7 cellular contexts compared by ENCODE assay signal in genomic region chr17:20851630-20852540, GRCh38.
DNase-seq lines count a peak whose midpoint lies in the region; ATAC-seq, FAIRE-seq and TF ChIP-seq lines count a peak whose summit lies in the region.
"Not testable (repeated sequence)": the region's sequence is repeated elsewhere in the genome, so short reads cannot be mapped to it uniquely, and the experiment has no call there.

No MANE protein-coding gene starts in this region.

- peaks cover 29% of the 10 kb centered on the region for H3K27me3 Mint-ChIP-seq in activated CD4-positive, alpha-beta T cell treated with anti-CD3 and anti-CD28 coated beads, Interleukin-2, amount 10 ng/mL, durations not matched to agents 24 days and 14 days

- intact Hi-C loops in activated CD4-positive, alpha-beta T cell treated with anti-CD3 and anti-CD28 coated beads, Interleukin-2, amount 10 ng/mL, durations not matched to agents 24 days and 14 days (cut with micrococcal nuclease); breast epithelium (cut with DNase I; ENCODE audit: low total_unique reads); heart left ventricle (cut with DNase I): not testable (repeated sequence)

- H3K36me3 ChIP-seq in breast epithelium; heart left ventricle; muscle layer of duodenum (ENCODE audit: control insufficient read depth in 1 of 2, insufficient read depth in 2 of 2, low read length in 2 of 2): not testable (repeated sequence)

- FAIRE-seq in H54 (lab: Jason Lieb, UNC), result peak; percentile 6

- DNase-seq in H54 (ENCODE audit: insufficient read length, low spot score); activated CD4-positive, alpha-beta T cell treated with anti-CD3 and anti-CD28 coated beads, Interleukin-2, amount 10 ng/mL, durations not matched to agents 24 days and 14 days; breast epithelium (ENCODE audit: low spot score in 2 of 2); heart left ventricle: not testable (repeated sequence)
- DNase-seq in NCI-H446 (lab: John Stamatoyannopoulos, UW) (peak; percentile 12 to 58), skeletal muscle cell (ENCODE audit: low read depth) (peak; percentile 13)

- peak overlapping the region in 2 of 3 donors; percentile 23 to 52 for H3K4me3 ChIP-seq in breast epithelium
- peak overlapping the region in 10 of 12 donors; percentile 7 to 51 (median 34) for H3K4me3 ChIP-seq in heart left ventricle
- H3K4me3 ChIP-seq in muscle layer of duodenum (ENCODE audit: low read depth in 1 of 2, low read length in 2 of 2), result peak overlapping the region; percentile 37 to 58
- peak overlapping the region; percentile 31 for H3K4me3 ChIP-seq in skeletal muscle cell (ENCODE audit: low read depth, low read length)

- H3K4me1 Mint-ChIP-seq in activated CD4-positive, alpha-beta T cell treated with anti-CD3 and anti-CD28 coated beads, Interleukin-2, amount 10 ng/mL, durations not matched to agents 24 days and 14 days, result not testable (repeated sequence)

- not testable (repeated sequence) for TF ChIP-seq POLR2A in H54 (IDR thresholded peaks at IDR 0.05; ENCODE audit: low read depth, low read length); breast epithelium (IDR thresholded peaks at IDR 0.05); heart left ventricle (IDR thresholded peaks at IDR 0.05)

- H3K27ac ChIP-seq in breast epithelium; muscle layer of duodenum (ENCODE audit: low read length): not testable (repeated sequence)
- H3K27ac ChIP-seq in heart left ventricle, result peak overlapping the region in 1 of 12 donors; percentile 24

- not testable (repeated sequence) for H3K27ac Mint-ChIP-seq in activated CD4-positive, alpha-beta T cell treated with anti-CD3 and anti-CD28 coated beads, Interleukin-2, amount 10 ng/mL, durations not matched to agents 24 days and 14 days

- H3K27me3 ChIP-seq in breast epithelium (peaks cover 0 to 41% of the 10 kb centered on the region in 2 donors), heart left ventricle (peaks cover 0 to 55% (median 32%) of the 10 kb centered on the region in 9 donors)
- H3K27me3 ChIP-seq in muscle layer of duodenum (ENCODE audit: low read depth, low read length), result not testable (repeated sequence)

- not testable (repeated sequence) for TF ChIP-seq CTCF in breast epithelium (IDR thresholded peaks at IDR 0.05); heart left ventricle (IDR thresholded peaks at IDR 0.05)

- WGBS in heart left ventricle, 4 donors, result 3 to 5% (median 3%) methylated on average over 28 to 32 of the region's 32 CpGs

- not testable (repeated sequence) for H3K9me3 ChIP-seq in breast epithelium; heart left ventricle; muscle layer of duodenum (ENCODE audit: control insufficient read depth in 1 of 2, low read length in 2 of 2)

- not testable (repeated sequence) for H3K36me3 Mint-ChIP-seq in activated CD4-positive, alpha-beta T cell treated with anti-CD3 and anti-CD28 coated beads, Interleukin-2, amount 10 ng/mL, durations not matched to agents 24 days and 14 days (ENCODE audit: low read depth)

- H3K9me3 Mint-ChIP-seq in activated CD4-positive, alpha-beta T cell treated with anti-CD3 and anti-CD28 coated beads, Interleukin-2, amount 10 ng/mL, durations not matched to agents 24 days and 14 days, result not testable (repeated sequence)

- peak overlapping the region; percentile 73 for H3K4me3 Mint-ChIP-seq in activated CD4-positive, alpha-beta T cell treated with anti-CD3 and anti-CD28 coated beads, Interleukin-2, amount 10 ng/mL, durations not matched to agents 24 days and 14 days

- not testable (repeated sequence) for H3K4me1 ChIP-seq in breast epithelium
- H3K4me1 ChIP-seq in heart left ventricle, result peaks cover 0 to 14% (median 0%) of the 10 kb centered on the region in 12 donors
- peaks cover 0 to 15% of the 10 kb centered on the region in 2 donors for H3K4me1 ChIP-seq in muscle layer of duodenum (ENCODE audit: control insufficient read depth in 1 of 2, insufficient read depth in 2 of 2, low read length in 2 of 2)

- ATAC-seq in heart left ventricle, result peak in 3 of 4 donors; percentile 39 to 73 (median 61)
